Comparison of ENCODE assay signal across 14 cellular contexts in the genomic region with DNA sequence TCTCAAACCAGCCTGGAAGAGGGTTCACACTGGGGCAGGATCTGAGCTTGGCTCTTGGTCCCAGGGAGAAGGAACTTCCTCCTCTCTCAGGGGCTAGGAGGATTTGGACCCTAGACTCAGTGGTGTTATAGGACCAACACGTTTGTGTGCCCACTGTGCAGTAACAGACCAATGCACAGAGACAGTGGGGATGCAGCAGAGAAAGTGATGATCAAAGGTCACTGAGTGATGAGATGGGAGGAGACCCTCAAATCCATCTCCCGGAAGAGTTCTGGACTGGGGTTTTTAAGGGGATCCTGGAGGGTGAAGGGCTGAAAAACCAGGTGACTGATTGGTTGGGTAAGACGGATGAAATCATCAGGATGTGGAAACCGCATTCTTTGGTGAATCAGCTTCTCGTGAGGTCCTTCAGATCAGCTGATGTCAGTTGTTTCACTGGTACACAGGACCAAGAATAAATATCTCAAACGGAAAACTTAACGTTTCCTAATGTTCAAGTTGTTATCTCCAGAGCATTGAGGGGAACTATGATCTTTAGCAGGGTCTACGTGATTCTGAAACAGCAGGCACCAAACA. TPM values are rescaled to one million over a fixed set of nuclear protein-coding genes. Genes with fewer than 3 reads are reported as not detected.
DNase-seq lines count a peak whose midpoint lies in the region; TF ChIP-seq lines count a peak whose summit lies in the region.
"Had no signal": no experiment of that assay in that cellular context is flagged by ENCODE, and none has a peak within 500 bp of the region (broad histone marks: within the 10 kb centered on the region; RNA-seq: fewer than 3 reads in every experiment).

No MANE protein-coding gene starts in this region.

- peak overlapping the region; percentile 36; the same call in 1 of the 2 replicates for H3K27ac ChIP-seq in SJSA1
- no peak overlapping the region for H3K27ac ChIP-seq in colonic mucosa
- H3K27ac ChIP-seq: ovary had no signal

- H3K9me3 Mint-ChIP-seq in HFFc6: no peaks in the 10 kb centered on the region; the same call in 1 of the 2 replicates
- H3K9me3 Mint-ChIP-seq: CD8-positive, alpha-beta T cell had no signal

- H3K36me3 Mint-ChIP-seq in HFFc6 (ENCODE audit: low read depth): no peaks in the 10 kb centered on the region; the same call in 1 of the 2 replicates

- no peaks in the 10 kb centered on the region for H3K27me3 Mint-ChIP-seq in HFFc6 (ENCODE audit: insufficient read depth)

- peak overlapping the region; percentile 99 for H3K27ac Mint-ChIP-seq in HFFc6
- H3K27ac Mint-ChIP-seq: CD8-positive, alpha-beta T cell; T-cell had no signal

- no peak for TF ChIP-seq CTCF in HFFc6 (IDR thresholded peaks at IDR 0.05)
- TF ChIP-seq CTCF in colonic mucosa (IDR thresholded peaks at IDR 0.05): no peak

- in situ Hi-C loops in ACHN (cut with HindIII; ENCODE audit: low pct_ligation_motif_present, low pct_unique_long_range_greater_than_20kb, low sequenced_read_pairs): no loop called here

- H3K9me3 ChIP-seq in SJSA1 (replicated peaks) (no peaks in the 10 kb centered on the region), colonic mucosa (no peaks in the 10 kb centered on the region)
- H3K9me3 ChIP-seq: ovary had no signal

- no peak overlapping the region for H3K4me3 ChIP-seq in SJSA1
- no peak overlapping the region for H3K4me3 ChIP-seq in colonic mucosa
- H3K4me3 ChIP-seq: ovary had no signal

- peaks cover 72% of the 10 kb centered on the region for H3K4me1 Mint-ChIP-seq in HFFc6 (ENCODE audit: low read depth)

- peak overlapping the region; percentile 85 for H3K4me3 Mint-ChIP-seq in HFFc6
- H3K4me3 Mint-ChIP-seq: CD8-positive, alpha-beta T cell; T-cell had no signal

- H3K27me3 ChIP-seq in SJSA1 (replicated peaks): peaks cover 2% of the 10 kb centered on the region; the same call in 1 of the 2 replicates
- H3K27me3 ChIP-seq in colonic mucosa: no peaks in the 10 kb centered on the region
- H3K27me3 ChIP-seq: ovary had no signal

- H3K9ac ChIP-seq in colonic mucosa (ENCODE audit: low read depth in 2 of 2, low read length in 2 of 2): no peak overlapping the region

- H3K4me1 ChIP-seq in SJSA1 (replicated peaks) (peaks cover 26% of the 10 kb centered on the region), colonic mucosa (peaks cover 8% of the 10 kb centered on the region)

- intact Hi-C loops in colonic mucosa (cut with DNase I): no loop called here

- DNase-seq in ACHN: peak; percentile 46
- peak; percentile 85 for DNase-seq in HFFc6
- DNase-seq in SJSA1 (ENCODE audit: low read depth in 1 of 2, low spot score in 2 of 2): peak in 1 of 2 experiments; percentile 24
- DNase-seq in fibroblast of the conjunctiva (ENCODE audit: low read depth): peak; percentile 36
- no peak for DNase-seq in NK-92 treated with Interleukin-12 subunit alpha and Interleukin-12 subunit beta, amount 100 ng/mL, for 24 hours (lab: John Stamatoyannopoulos, UW)
- no peak for DNase-seq in inferior parietal cortex (ENCODE audit: extremely low spot score)
- DNase-seq in stimulated activated CD4-positive, alpha-beta T cell treated with anti-CD3 and anti-CD28 coated beads, Interleukin-4, amount 100 ng/mL, for 24 hours: no peak
- no peak for DNase-seq in colonic mucosa
- DNase-seq: effector memory CD4-positive, alpha-beta T cell; kidney; NCI-H2081; ovary; T-cell had no signal

- H3K36me3 ChIP-seq in SJSA1 (0 out of 2 replicates have a peak, but pooled peaks cover 3% of the 10 kb centered on the region), colonic mucosa (no peaks in the 10 kb centered on the region)
- H3K36me3 ChIP-seq: ovary had no signal

RNA-seq across cellular contexts. Expression of gene VAC14, which starts 3.3 kb away (rescaled TPM):
- total RNA-seq in HFFc6 (2021; fragmentation: NEBNext Ultra II Directional; extraction: Animal tissue kit (Norgen Biotek cat#: 25700)): 10 to 100 TPM; 34.5 to 45.5 (median 37.6) TPM
- 44.9 and 46.7 TPM in 2 replicates for total RNA-seq in SJSA1 (2014; rRNA removed; shearing (Covaris generic))
- total RNA-seq in colonic mucosa: 10 to 100 TPM; 20.7 to 41.8 TPM

Comparison
In these comparisons a context has a peak if more than half of its experiments do, and no peak if none do; other contexts are left out.
1. DNase-seq: peak in ACHN (single experiment), HFFc6 (single experiment) and fibroblast of the conjunctiva (single experiment); none in NK-92 treated with Interleukin-12 subunit alpha and Interleukin-12 subunit beta, amount 100 ng/mL, for 24 hours (single experiment), inferior parietal cortex (single experiment), stimulated activated CD4-positive, alpha-beta T cell treated with anti-CD3 and anti-CD28 coated beads, Interleukin-4, amount 100 ng/mL, for 24 hours (single experiment) and colonic mucosa (single experiment).